ENCODE assay signal across 1 cellular context in the genomic region with DNA sequence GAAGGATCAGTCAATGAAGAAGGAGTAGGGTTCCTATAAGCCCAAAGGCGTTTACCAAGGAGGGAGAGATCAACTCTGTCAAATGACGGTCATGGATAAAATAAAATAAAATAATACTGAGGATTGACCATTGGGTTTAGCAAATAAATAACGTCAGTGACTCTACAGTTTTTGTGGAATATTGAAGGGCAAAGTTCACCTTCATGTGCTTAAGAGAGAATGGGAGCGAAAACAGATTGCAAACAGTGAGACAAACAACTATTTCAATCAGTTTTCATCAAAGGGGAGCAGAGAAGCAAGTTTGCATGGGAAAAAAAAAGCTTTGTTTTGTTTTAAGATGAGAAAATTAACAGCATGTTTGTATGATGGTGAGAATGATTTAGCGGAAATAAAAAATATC.
TF ChIP-seq lines count a peak whose summit lies in the region.

No MANE protein-coding gene starts in this region.

TF ChIP-seq in HepG2, 621 proteins besides CTCF, POLR2A, EP300 and RAD21:
- no peak for TF ChIP-seq CC2D1A (CRISPR knock-in tag; IDR thresholded peaks at IDR 0.05)
- 0 out of 2 replicates have a peak, but pooled peaks have one; percentile 29 for TF ChIP-seq SOX5 (CRISPR knock-in tag; IDR thresholded peaks at IDR 0.05; ENCODE audit: borderline replicate concordance)
- TF ChIP-seq SOX13 (IDR thresholded peaks at IDR 0.05) = no peak
- TF ChIP-seq SOX13 (CRISPR knock-in tag; conservative IDR thresholded peaks at IDR 0.05 in 1 of 2, IDR thresholded peaks at IDR 0.05 in 1 of 2) = peak in 1 of 2 experiments; percentile 32; a peak in 1 of 4 replicates
- no peak for TF ChIP-seq FOXP1 (IDR thresholded peaks at IDR 0.05)
- TF ChIP-seq FOXP1 (CRISPR knock-in tag; IDR thresholded peaks at IDR 0.05) = 0 out of 2 replicates have a peak, but pooled peaks have one; percentile 24
- no peak for TF ChIP-seq SMYD3 (CRISPR knock-in tag; IDR thresholded peaks at IDR 0.05)
- peak; percentile 24; the same call in 1 of the 2 replicates for TF ChIP-seq HNF4A (CRISPR knock-in tag; IDR thresholded peaks at IDR 0.05)
- TF ChIP-seq, protein P1, sequence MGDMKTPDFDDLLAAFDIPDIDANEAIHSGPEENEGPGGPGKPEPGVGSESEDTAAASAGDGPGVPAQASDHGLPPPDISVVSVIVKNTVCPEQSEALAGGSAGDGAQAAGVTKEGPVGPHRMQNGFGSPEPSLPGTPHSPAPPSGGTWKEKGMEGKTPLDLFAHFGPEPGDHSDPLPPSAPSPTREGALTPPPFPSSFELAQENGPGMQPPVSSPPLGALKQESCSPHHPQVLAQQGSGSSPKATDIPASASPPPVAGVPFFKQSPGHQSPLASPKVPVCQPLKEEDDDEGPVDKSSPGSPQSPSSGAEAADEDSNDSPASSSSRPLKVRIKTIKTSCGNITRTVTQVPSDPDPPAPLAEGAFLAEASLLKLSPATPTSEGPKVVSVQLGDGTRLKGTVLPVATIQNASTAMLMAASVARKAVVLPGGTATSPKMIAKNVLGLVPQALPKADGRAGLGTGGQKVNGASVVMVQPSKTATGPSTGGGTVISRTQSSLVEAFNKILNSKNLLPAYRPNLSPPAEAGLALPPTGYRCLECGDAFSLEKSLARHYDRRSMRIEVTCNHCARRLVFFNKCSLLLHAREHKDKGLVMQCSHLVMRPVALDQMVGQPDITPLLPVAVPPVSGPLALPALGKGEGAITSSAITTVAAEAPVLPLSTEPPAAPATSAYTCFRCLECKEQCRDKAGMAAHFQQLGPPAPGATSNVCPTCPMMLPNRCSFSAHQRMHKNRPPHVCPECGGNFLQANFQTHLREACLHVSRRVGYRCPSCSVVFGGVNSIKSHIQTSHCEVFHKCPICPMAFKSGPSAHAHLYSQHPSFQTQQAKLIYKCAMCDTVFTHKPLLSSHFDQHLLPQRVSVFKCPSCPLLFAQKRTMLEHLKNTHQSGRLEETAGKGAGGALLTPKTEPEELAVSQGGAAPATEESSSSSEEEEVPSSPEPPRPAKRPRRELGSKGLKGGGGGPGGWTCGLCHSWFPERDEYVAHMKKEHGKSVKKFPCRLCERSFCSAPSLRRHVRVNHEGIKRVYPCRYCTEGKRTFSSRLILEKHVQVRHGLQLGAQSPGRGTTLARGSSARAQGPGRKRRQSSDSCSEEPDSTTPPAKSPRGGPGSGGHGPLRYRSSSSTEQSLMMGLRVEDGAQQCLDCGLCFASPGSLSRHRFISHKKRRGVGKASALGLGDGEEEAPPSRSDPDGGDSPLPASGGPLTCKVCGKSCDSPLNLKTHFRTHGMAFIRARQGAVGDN (CRISPR knock-in tag; IDR thresholded peaks at IDR 0.05) = no peak
- TF ChIP-seq, protein P2, sequence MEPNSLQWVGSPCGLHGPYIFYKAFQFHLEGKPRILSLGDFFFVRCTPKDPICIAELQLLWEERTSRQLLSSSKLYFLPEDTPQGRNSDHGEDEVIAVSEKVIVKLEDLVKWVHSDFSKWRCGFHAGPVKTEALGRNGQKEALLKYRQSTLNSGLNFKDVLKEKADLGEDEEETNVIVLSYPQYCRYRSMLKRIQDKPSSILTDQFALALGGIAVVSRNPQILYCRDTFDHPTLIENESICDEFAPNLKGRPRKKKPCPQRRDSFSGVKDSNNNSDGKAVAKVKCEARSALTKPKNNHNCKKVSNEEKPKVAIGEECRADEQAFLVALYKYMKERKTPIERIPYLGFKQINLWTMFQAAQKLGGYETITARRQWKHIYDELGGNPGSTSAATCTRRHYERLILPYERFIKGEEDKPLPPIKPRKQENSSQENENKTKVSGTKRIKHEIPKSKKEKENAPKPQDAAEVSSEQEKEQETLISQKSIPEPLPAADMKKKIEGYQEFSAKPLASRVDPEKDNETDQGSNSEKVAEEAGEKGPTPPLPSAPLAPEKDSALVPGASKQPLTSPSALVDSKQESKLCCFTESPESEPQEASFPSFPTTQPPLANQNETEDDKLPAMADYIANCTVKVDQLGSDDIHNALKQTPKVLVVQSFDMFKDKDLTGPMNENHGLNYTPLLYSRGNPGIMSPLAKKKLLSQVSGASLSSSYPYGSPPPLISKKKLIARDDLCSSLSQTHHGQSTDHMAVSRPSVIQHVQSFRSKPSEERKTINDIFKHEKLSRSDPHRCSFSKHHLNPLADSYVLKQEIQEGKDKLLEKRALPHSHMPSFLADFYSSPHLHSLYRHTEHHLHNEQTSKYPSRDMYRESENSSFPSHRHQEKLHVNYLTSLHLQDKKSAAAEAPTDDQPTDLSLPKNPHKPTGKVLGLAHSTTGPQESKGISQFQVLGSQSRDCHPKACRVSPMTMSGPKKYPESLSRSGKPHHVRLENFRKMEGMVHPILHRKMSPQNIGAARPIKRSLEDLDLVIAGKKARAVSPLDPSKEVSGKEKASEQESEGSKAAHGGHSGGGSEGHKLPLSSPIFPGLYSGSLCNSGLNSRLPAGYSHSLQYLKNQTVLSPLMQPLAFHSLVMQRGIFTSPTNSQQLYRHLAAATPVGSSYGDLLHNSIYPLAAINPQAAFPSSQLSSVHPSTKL (CRISPR knock-in tag; IDR thresholded peaks at IDR 0.05) = 0 out of 2 replicates have a peak, but pooled peaks have one; percentile 25
